16 cellular contexts compared by ENCODE assay signal in genomic region chr17:12296120-12296727, GRCh38.
DNase-seq lines count a peak whose midpoint lies in the region; ATAC-seq, FAIRE-seq and TF ChIP-seq lines count a peak whose summit lies in the region.
"Had no signal": no experiment of that assay in that cellular context is flagged by ENCODE, and none has a peak within 500 bp of the region (broad histone marks: within the 10 kb centered on the region; RNA-seq: fewer than 3 reads in every experiment).

No MANE protein-coding gene starts in this region.

- H3K36me3 ChIP-seq in GM23338 (ENCODE audit: insufficient read depth) (no peaks in the 10 kb centered on the region), GM12878 (ENCODE audit: control insufficient read depth in 2 of 2, insufficient read depth in 2 of 2, low read length in 1 of 2) (no peaks in the 10 kb centered on the region), left ventricle myocardium inferior (no peaks in the 10 kb centered on the region), rectal smooth muscle tissue (ENCODE audit: control insufficient read depth, insufficient read depth, low read length) (no peaks in the 10 kb centered on the region)
- H3K36me3 ChIP-seq: esophagus squamous epithelium had no signal

- no peak overlapping the region for H3K4me3 Mint-ChIP-seq in GM23338
- H3K4me3 Mint-ChIP-seq: naive B cell had no signal

- SMC1A ChIA-PET in GM12878 (lab: Charles Lee; ENCODE audit: uncharacterized antibody, unreplicated experiment), result no interaction called here

- POLR2A ChIA-PET in GM12878 (lab: Charles Lee), result interaction anchor here (0.6 kb wide), 1 partner anchor 17 kb away, joined by 3 read pairs; no protein-coding TSS in a partner anchor

- CTCF ChIA-PET in GM12878 (lab: Yijun Ruan, JAX), result no interaction called here

- DNase-seq in GM23338 (ENCODE audit: low spot score) (peak; percentile 32), GM12878 (ENCODE audit: low read depth, low spot score) (no peak), left ventricle myocardium inferior (peak; percentile 20), NCI-H69 (lab: John Stamatoyannopoulos, UW) (no peak), medulla oblongata (ENCODE audit: extremely low spot score) (no peak), GF-D8 (lab: John Stamatoyannopoulos, UW) (no peak)
- DNase-seq: activated CD4-positive, alpha-beta T cell treated with anti-CD3 and anti-CD28 coated beads, Interleukin-2, amount 50 U/mL, for 48 hours; body of pancreas; esophagus squamous epithelium; GDM1; naive B cell; SHP77; T1000 had no signal

- no peaks in the 10 kb centered on the region for H4K20me1 ChIP-seq in GM23338 (replicated peaks; ENCODE audit: insufficient read depth)
- H4K20me1 ChIP-seq in GM12878 (ENCODE audit: control insufficient read depth, insufficient read depth), result no peaks in the 10 kb centered on the region

- H2AFZ ChIP-seq in GM23338 (peak overlapping the region; percentile 86), GM12878 (ENCODE audit: control insufficient read depth, low read depth, low read length) (no peak overlapping the region)

- no peak for TF ChIP-seq CTCF in GM23338 (conservative IDR thresholded peaks at IDR 0.05; ENCODE audit: low read depth in 2 of 2)
- no peak for TF ChIP-seq CTCF in GM12878 (IDR thresholded peaks at IDR 0.05 in 2 of 3, conservative IDR thresholded peaks at IDR 0.05 in 1 of 3; ENCODE audit: control insufficient read depth in 2 of 3, extremely low read depth in 1 of 3, insufficient read depth in 1 of 3, low read depth in 3 of 3, low read length in 3 of 3)
- TF ChIP-seq CTCF in left ventricle myocardium inferior (IDR thresholded peaks at IDR 0.05; ENCODE audit: borderline replicate concordance), result no peak

- H3K4me2 ChIP-seq in GM23338 (peak overlapping the region; percentile 38; the same call in 1 of the 2 replicates), GM12878 (ENCODE audit: control insufficient read depth, insufficient read depth) (no peak overlapping the region)

- peaks cover 3% of the 10 kb centered on the region for H3K27me3 Mint-ChIP-seq in GM23338 (ENCODE audit: insufficient read depth, low read depth, poor library complexity)
- H3K27me3 Mint-ChIP-seq: naive B cell had no signal

- H3K9ac ChIP-seq in GM12878 (ENCODE audit: control insufficient read depth, insufficient read depth, low read length) (no peak overlapping the region), rectal smooth muscle tissue (ENCODE audit: low read length) (no peak overlapping the region)

- no peak overlapping the region; the same call in 1 of the 2 replicates for H3K27ac Mint-ChIP-seq in GM23338
- H3K27ac Mint-ChIP-seq: activated T-helper 2 cell treated with anti-CD3 and anti-CD28 coated beads, Interferon-gamma antibody, Interleukin-2, Interleukin-4, amounts not matched to agents 10 μg/mL and 5 μg/mL and 100 μg/mL, durations not matched to agents 14 hours and 24 hours and 36 hours; naive B cell had no signal

- in situ Hi-C loops in GM12878 (cut with MboI), result no loop called here

- H3K79me2 ChIP-seq in GM23338 (replicated peaks; ENCODE audit: insufficient read depth), result no peaks in the 10 kb centered on the region
- no peaks in the 10 kb centered on the region for H3K79me2 ChIP-seq in GM12878 (ENCODE audit: control insufficient read depth, insufficient read depth, low read length)

- TF ChIP-seq POLR2A in GM12878 (IDR thresholded peaks at IDR 0.05; ENCODE audit: low read depth, low read length), result no peak

- no peaks in the 10 kb centered on the region for H3F3A ChIP-seq in GM23338 (replicated peaks; ENCODE audit: low read depth)

- intact Hi-C loops in GM12878 (cut with micrococcal nuclease; ENCODE audit: unreplicated experiment) (no loop called here), left ventricle myocardium inferior (cut with micrococcal nuclease) (no loop called here)

- H3K27me3 ChIP-seq in GM23338 (ENCODE audit: insufficient read depth), result no peaks in the 10 kb centered on the region
- no peaks in the 10 kb centered on the region for H3K27me3 ChIP-seq in GM12878 (replicated peaks in 1 of 2; ENCODE audit: control insufficient read depth in 2 of 2, insufficient read depth in 2 of 2, low read length in 1 of 2)
- H3K27me3 ChIP-seq in left ventricle myocardium inferior (ENCODE audit: low read depth), result no peaks in the 10 kb centered on the region
- no peaks in the 10 kb centered on the region for H3K27me3 ChIP-seq in rectal smooth muscle tissue (ENCODE audit: control insufficient read depth, insufficient read depth, low read length)
- H3K27me3 ChIP-seq: body of pancreas, esophagus squamous epithelium had no signal

- peaks cover 3% of the 10 kb centered on the region; the same call in 1 of the 2 replicates for H3K9me2 ChIP-seq in GM23338 (ENCODE audit: insufficient read depth)

- peaks cover 15% of the 10 kb centered on the region for H3K4me1 Mint-ChIP-seq in GM23338
- H3K4me1 Mint-ChIP-seq: naive B cell had no signal

- no peaks in the 10 kb centered on the region for H3K9me3 Mint-ChIP-seq in GM23338

- no peak for TF ChIP-seq EP300 in GM12878 (IDR thresholded peaks at IDR 0.05; ENCODE audit: borderline replicate concordance in 1 of 2, control insufficient read depth in 1 of 2, low read depth in 2 of 2, low read length in 2 of 2)

- no peak overlapping the region for H3K27ac ChIP-seq in GM23338 (ENCODE audit: low read depth)
- no peak overlapping the region for H3K27ac ChIP-seq in GM12878 (ENCODE audit: control insufficient read depth, insufficient read depth)
- no peak overlapping the region for H3K27ac ChIP-seq in left ventricle myocardium inferior (replicated peaks)
- H3K27ac ChIP-seq in rectal smooth muscle tissue (ENCODE audit: low read depth, low read length), result peak overlapping the region; percentile 65
- H3K27ac ChIP-seq: body of pancreas, esophagus squamous epithelium had no signal

- BruUV-seq in GM12878 (replicated peaks; lab: Mats Ljungman, UMichigan), result no TSS peak

- FAIRE-seq in GM12878 (lab: Jason Lieb, UNC), result no peak

- RAD21 ChIA-PET in GM12878 (lab: Charles Lee; ENCODE audit: unreplicated experiment), result no interaction called here

- H3K4me3 ChIP-seq in GM23338 (no peak overlapping the region), GM12878 (no peak overlapping the region), left ventricle myocardium inferior (no peak overlapping the region), rectal smooth muscle tissue (ENCODE audit: low read length) (no peak overlapping the region)
- H3K4me3 ChIP-seq: body of pancreas, esophagus squamous epithelium had no signal

- H3K9me3 ChIP-seq in GM12878 (replicated peaks; ENCODE audit: control insufficient read depth, insufficient read depth, low read length) (no peaks in the 10 kb centered on the region), left ventricle myocardium inferior (replicated peaks) (no peaks in the 10 kb centered on the region)
- H3K9me3 ChIP-seq: body of pancreas, esophagus squamous epithelium had no signal

- ATAC-seq in GM23338 (peak; percentile 78), GM12878 (0 out of 3 replicates have a peak, but pooled peaks have one; percentile 19), HG02852 (IDR thresholded peaks at IDR 0.05; ENCODE audit: unreplicated experiment) (no peak)
- ATAC-seq: body of pancreas had no signal

- no peaks in the 10 kb centered on the region for H3K36me3 Mint-ChIP-seq in GM23338 (ENCODE audit: low read depth)
- H3K36me3 Mint-ChIP-seq: naive B cell had no signal

- TF ChIP-seq RAD21 in GM12878 (IDR thresholded peaks at IDR 0.05; ENCODE audit: insufficient read depth, low read depth, low read length), result no peak

- H3K4me1 ChIP-seq in GM23338 (ENCODE audit: insufficient read depth) (peaks cover 8% of the 10 kb centered on the region; the same call in 1 of the 2 replicates), GM12878 (ENCODE audit: control insufficient read depth, insufficient read depth, low read length) (no peaks in the 10 kb centered on the region), left ventricle myocardium inferior (peaks cover 3% of the 10 kb centered on the region), rectal smooth muscle tissue (ENCODE audit: control insufficient read depth, insufficient read depth, low read length) (peaks cover 20% of the 10 kb centered on the region)
- H3K4me1 ChIP-seq: body of pancreas, esophagus squamous epithelium had no signal

- 62% methylated on average over 7 of the region's 7 CpGs for WGBS in GM12878 (ENCODE audit: insufficient coverage, insufficient replicate concordance, low lambda C conversion rate, missing lambda C conversion rate)

TF ChIP-seq in GM12878, 131 proteins besides CTCF, POLR2A, EP300 and RAD21:
- TF ChIP-seq SIX5 (IDR thresholded peaks at IDR 0.05; ENCODE audit: low read depth, low read length, severe bottlenecking) (no peak), GABPA (IDR thresholded peaks at IDR 0.05; ENCODE audit: low read depth) (no peak), NRF1 (conservative IDR thresholded peaks at IDR 0.05; ENCODE audit: low read depth, low read length) (no peak), HCFC1 (IDR thresholded peaks at IDR 0.05; ENCODE audit: low read length) (no peak), BMI1 (IDR thresholded peaks at IDR 0.05; ENCODE audit: borderline replicate concordance) (no peak), ESRRA (IDR thresholded peaks at IDR 0.05; ENCODE audit: low read length) (no peak), KLF5 (IDR thresholded peaks at IDR 0.05; ENCODE audit: partially characterized antibody) (no peak), JUND (IDR thresholded peaks at IDR 0.05; ENCODE audit: low read depth, low read length) (no peak), POU2F2 (IDR thresholded peaks at IDR 0.05; ENCODE audit: borderline replicate concordance, low read depth, low read length) (no peak), SMAD1 (IDR thresholded peaks at IDR 0.05; ENCODE audit: low read depth, partially characterized antibody) (no peak), NR2F1 (conservative IDR thresholded peaks at IDR 0.05) (no peak), HDAC6 (IDR thresholded peaks at IDR 0.05; ENCODE audit: unreplicated experiment) (no peak)
- TF ChIP-seq, protein P1, sequence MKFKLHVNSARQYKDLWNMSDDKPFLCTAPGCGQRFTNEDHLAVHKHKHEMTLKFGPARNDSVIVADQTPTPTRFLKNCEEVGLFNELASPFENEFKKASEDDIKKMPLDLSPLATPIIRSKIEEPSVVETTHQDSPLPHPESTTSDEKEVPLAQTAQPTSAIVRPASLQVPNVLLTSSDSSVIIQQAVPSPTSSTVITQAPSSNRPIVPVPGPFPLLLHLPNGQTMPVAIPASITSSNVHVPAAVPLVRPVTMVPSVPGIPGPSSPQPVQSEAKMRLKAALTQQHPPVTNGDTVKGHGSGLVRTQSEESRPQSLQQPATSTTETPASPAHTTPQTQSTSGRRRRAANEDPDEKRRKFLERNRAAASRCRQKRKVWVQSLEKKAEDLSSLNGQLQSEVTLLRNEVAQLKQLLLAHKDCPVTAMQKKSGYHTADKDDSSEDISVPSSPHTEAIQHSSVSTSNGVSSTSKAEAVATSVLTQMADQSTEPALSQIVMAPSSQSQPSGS (IDR thresholded peaks at IDR 0.05; ENCODE audit: low read length), result no peak

Comparison
In these comparisons a context has a peak if more than half of its experiments do, and no peak if none do; other contexts are left out.
1. DNase-seq: peak in GM23338 (single experiment) and left ventricle myocardium inferior (single experiment); none in GM12878 (single experiment), NCI-H69 (single experiment), medulla oblongata (single experiment) and GF-D8 (single experiment).